In the genomic region with DNA sequence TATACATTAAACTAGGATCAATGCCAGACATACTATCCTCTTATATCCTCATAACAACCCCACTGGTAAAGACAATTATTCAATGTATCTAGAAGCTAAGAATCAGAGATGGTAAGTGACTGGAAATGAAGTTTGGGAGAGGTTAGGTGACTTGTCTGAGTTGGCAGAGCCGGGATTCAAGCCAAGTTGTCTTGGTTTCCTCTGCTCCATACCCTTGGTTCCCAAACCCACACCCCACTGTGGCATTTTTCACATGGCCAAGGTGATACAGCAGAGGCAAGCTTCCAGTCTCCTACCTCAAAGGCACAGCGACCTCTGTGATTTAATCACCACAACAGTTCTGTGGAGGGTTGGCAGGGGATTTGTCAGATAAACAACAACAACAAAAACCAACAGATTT, we compare ENCODE assay signal across 27 cellular contexts. TPM values are rescaled to one million over a fixed set of nuclear protein-coding genes. Genes with fewer than 3 reads are reported as not detected.
DNase-seq lines count a peak whose midpoint lies in the region; ATAC-seq and TF ChIP-seq lines count a peak whose summit lies in the region.
"Had no signal": no experiment of that assay in that cellular context is flagged by ENCODE, and none has a peak within 500 bp of the region (broad histone marks: within the 10 kb centered on the region; RNA-seq: fewer than 3 reads in every experiment).

No MANE protein-coding gene starts in this region.

- no peak overlapping the region for H3K4me2 ChIP-seq in smooth muscle cell
- H3K4me2 ChIP-seq: SK-N-SH had no signal

- no peaks in the 10 kb centered on the region for H3K9me3 ChIP-seq in smooth muscle cell (replicated peaks; ENCODE audit: low read depth)
- H3K9me3 ChIP-seq: gastroesophageal sphincter, left ventricle myocardium inferior, mucosa of descending colon, neutrophil, SK-N-SH, thyroid gland had no signal

- no peaks in the 10 kb centered on the region for H3K79me2 ChIP-seq in smooth muscle cell (ENCODE audit: low read depth)

- DNase-seq in activated T-cell treated with anti-CD3 and anti-CD28 coated beads, Interleukin-2, amount 50 U/mL, for 72 hours, result no peak
- DNase-seq in activated T-cell treated with anti-CD3 and anti-CD28 coated beads for 4 hours (no peak), HL-60 (ENCODE audit: low read depth in 1 of 2, low spot score in 1 of 2) (no peak), smooth muscle cell (lab: John Stamatoyannopoulos, UW; ENCODE audit: unreplicated experiment) (no peak), type B pancreatic cell (ENCODE audit: extremely low spot score, unreplicated experiment) (no peak), inferior parietal cortex (ENCODE audit: extremely low spot score) (no peak)
- no peak for DNase-seq in activated naive CD8-positive, alpha-beta T cell treated with anti-CD3 and anti-CD28 coated beads, Interleukin-2, amount 50 U/mL, for 24 hours
- DNase-seq: activated CD4-positive, CD25-positive, alpha-beta regulatory T cell treated with anti-CD3 and anti-CD28 coated beads, Interleukin-2, amount 50 U/mL, for 72 hours; CD4-positive, alpha-beta memory T cell; cortex of kidney; DMS79; H7; KBM-7; left ventricle myocardium inferior; mucosa of descending colon; NCI-H1092; NCI-H526 treated with DMSO at 0.1 percent for 48 hours; SK-N-SH; stimulated activated CD4-positive, alpha-beta T cell treated with anti-CD3 and anti-CD28 coated beads, Interleukin-12 subunit alpha, Interleukin-12 subunit beta, amount 100 ng/mL, for 4 hours; T1000; thyroid gland had no signal

- no peaks in the 10 kb centered on the region for H4K20me1 ChIP-seq in smooth muscle cell (ENCODE audit: low read depth)

- H3K27ac Mint-ChIP-seq in activated T-cell treated with anti-CD3 and anti-CD28 coated beads, Interleukin-2, amount 50 U/mL, for 72 hours, result peak overlapping the region; percentile 52
- peak overlapping the region; percentile 64 for H3K27ac Mint-ChIP-seq in activated naive CD8-positive, alpha-beta T cell treated with anti-CD3 and anti-CD28 coated beads, Interleukin-2, amount 50 U/mL, for 24 hours
- H3K27ac Mint-ChIP-seq in type B pancreatic cell, result no peak overlapping the region
- H3K27ac Mint-ChIP-seq: activated naive CD4-positive, alpha-beta T cell treated with anti-CD3 and anti-CD28 coated beads for 36 hours; CD4-positive, alpha-beta memory T cell had no signal

- 91% methylated on average over 2 of the region's 2 CpGs for WGBS in smooth muscle cell (ENCODE audit: low lambda C conversion rate)

- peaks cover 48% of the 10 kb centered on the region for H3K4me1 Mint-ChIP-seq in activated T-cell treated with anti-CD3 and anti-CD28 coated beads, Interleukin-2, amount 50 U/mL, for 72 hours (ENCODE audit: low read depth)
- peaks cover 44% of the 10 kb centered on the region for H3K4me1 Mint-ChIP-seq in activated naive CD8-positive, alpha-beta T cell treated with anti-CD3 and anti-CD28 coated beads, Interleukin-2, amount 50 U/mL, for 24 hours
- H3K4me1 Mint-ChIP-seq in type B pancreatic cell (ENCODE audit: unreplicated experiment), result no peaks in the 10 kb centered on the region
- H3K4me1 Mint-ChIP-seq: CD4-positive, alpha-beta memory T cell had no signal

- no peak overlapping the region for H3K9ac ChIP-seq in smooth muscle cell (ENCODE audit: low read depth)
- H3K9ac ChIP-seq: SK-N-SH had no signal

- ATAC-seq in activated T-cell treated with anti-CD3 and anti-CD28 coated beads, Interleukin-2, amount 50 U/mL, for 72 hours (replicated peaks in 1 of 2), result peak in 1 of 2 donors; percentile 28
- ATAC-seq in activated naive CD8-positive, alpha-beta T cell treated with anti-CD3 and anti-CD28 coated beads, Interleukin-2, amount 50 U/mL, for 24 hours, result no peak
- ATAC-seq in HG02938 (IDR thresholded peaks at IDR 0.05; ENCODE audit: unreplicated experiment), result no peak
- ATAC-seq: gastroesophageal sphincter, mucosa of descending colon had no signal

- H3K4me1 ChIP-seq in smooth muscle cell (ENCODE audit: low read depth), result no peaks in the 10 kb centered on the region
- H3K4me1 ChIP-seq: gastroesophageal sphincter, thyroid gland had no signal

- H3K27me3 Mint-ChIP-seq in activated T-cell treated with anti-CD3 and anti-CD28 coated beads, Interleukin-2, amount 50 U/mL, for 72 hours (ENCODE audit: low read depth), result peaks cover 71% of the 10 kb centered on the region
- peaks cover 22% of the 10 kb centered on the region for H3K27me3 Mint-ChIP-seq in activated naive CD8-positive, alpha-beta T cell treated with anti-CD3 and anti-CD28 coated beads, Interleukin-2, amount 50 U/mL, for 24 hours
- H3K27me3 Mint-ChIP-seq in type B pancreatic cell, result peaks cover 26% of the 10 kb centered on the region

- peak overlapping the region; percentile 35 to 67 for H3K4me3 Mint-ChIP-seq in activated T-cell treated with anti-CD3 and anti-CD28 coated beads, Interleukin-2, amount 50 U/mL, for 72 hours
- no peak overlapping the region for H3K4me3 Mint-ChIP-seq in activated naive CD8-positive, alpha-beta T cell treated with anti-CD3 and anti-CD28 coated beads, Interleukin-2, amount 50 U/mL, for 24 hours
- H3K4me3 Mint-ChIP-seq in type B pancreatic cell, result no peak overlapping the region
- H3K4me3 Mint-ChIP-seq: activated naive CD4-positive, alpha-beta T cell treated with anti-CD3 and anti-CD28 coated beads for 36 hours; CD4-positive, alpha-beta memory T cell had no signal

- H3K27me3 ChIP-seq in HL-60 (ENCODE audit: insufficient read depth, poor library complexity, severe bottlenecking) (no peaks in the 10 kb centered on the region), smooth muscle cell (ENCODE audit: low read depth) (no peaks in the 10 kb centered on the region)
- H3K27me3 ChIP-seq: brain microvascular endothelial cell, gastroesophageal sphincter, neutrophil, thyroid gland had no signal

- H3K9me3 Mint-ChIP-seq in activated T-cell treated with anti-CD3 and anti-CD28 coated beads, Interleukin-2, amount 50 U/mL, for 72 hours, result no peaks in the 10 kb centered on the region
- no peaks in the 10 kb centered on the region for H3K9me3 Mint-ChIP-seq in activated naive CD8-positive, alpha-beta T cell treated with anti-CD3 and anti-CD28 coated beads, Interleukin-2, amount 50 U/mL, for 24 hours
- H3K9me3 Mint-ChIP-seq in type B pancreatic cell, result no peaks in the 10 kb centered on the region
- H3K9me3 Mint-ChIP-seq: activated naive CD4-positive, alpha-beta T cell treated with anti-CD3 and anti-CD28 coated beads for 36 hours; CD4-positive, alpha-beta memory T cell had no signal

- no peaks in the 10 kb centered on the region for H3K36me3 ChIP-seq in smooth muscle cell (ENCODE audit: low read depth)
- H3K36me3 ChIP-seq: brain microvascular endothelial cell, gastroesophageal sphincter, left ventricle myocardium inferior, neutrophil, thyroid gland had no signal

- no peak overlapping the region for H3K4me3 ChIP-seq in HL-60 (replicated peaks; ENCODE audit: insufficient read depth, low read length)
- H3K4me3 ChIP-seq in smooth muscle cell, result no peak overlapping the region
- H3K4me3 ChIP-seq: gastroesophageal sphincter, left ventricle myocardium inferior, mucosa of descending colon, thyroid gland had no signal

- H3K27ac ChIP-seq in HL-60 (replicated peaks), result peak overlapping the region; percentile 78; the same call in 1 of the 2 replicates
- H3K27ac ChIP-seq in smooth muscle cell (ENCODE audit: low read depth), result peak overlapping the region; percentile 25
- H3K27ac ChIP-seq: gastroesophageal sphincter, left ventricle myocardium inferior, thyroid gland had no signal

- H2AFZ ChIP-seq in smooth muscle cell (ENCODE audit: low read depth), result no peak overlapping the region

- H3K36me3 Mint-ChIP-seq in activated T-cell treated with anti-CD3 and anti-CD28 coated beads, Interleukin-2, amount 50 U/mL, for 72 hours (ENCODE audit: insufficient read depth in 2 of 2), result no peaks in the 10 kb centered on the region
- no peaks in the 10 kb centered on the region for H3K36me3 Mint-ChIP-seq in activated naive CD8-positive, alpha-beta T cell treated with anti-CD3 and anti-CD28 coated beads, Interleukin-2, amount 50 U/mL, for 24 hours (ENCODE audit: low read depth)
- no peaks in the 10 kb centered on the region for H3K36me3 Mint-ChIP-seq in type B pancreatic cell
- H3K36me3 Mint-ChIP-seq: CD4-positive, alpha-beta memory T cell had no signal

- no peaks in the 10 kb centered on the region for H3F3A ChIP-seq in smooth muscle cell (ENCODE audit: low read depth)

- no peak for TF ChIP-seq CTCF in HL-60 (IDR thresholded peaks at IDR 0.05; ENCODE audit: insufficient read depth, low read length)
- no peak for TF ChIP-seq CTCF in smooth muscle cell (IDR thresholded peaks at IDR 0.05; ENCODE audit: borderline replicate concordance, insufficient read depth, poor library complexity, severe bottlenecking)
- no peak for TF ChIP-seq CTCF in type B pancreatic cell (conservative IDR thresholded peaks at IDR 0.05)

RNA-seq across cellular contexts. Expression of gene ADRB2, which starts 34.7 kb away (rescaled TPM):
- 1 to 10 TPM in 1 of 2 donors, under 1 TPM in 1; 0.60 to 1.8 TPM for total RNA-seq in activated T-cell treated with anti-CD3 and anti-CD28 coated beads, Interleukin-2, amount 50 U/mL, for 72 hours
- 1.9 TPM in 2 replicates for total RNA-seq in smooth muscle cell
- 1.7 and 1.9 TPM in 2 replicates for polyA plus RNA-seq in smooth muscle cell
- 0.81 and 1.3 TPM in 2 replicates for total RNA-seq in type B pancreatic cell (ENCODE audit: low replicate concordance)
- total RNA-seq: A673 had no signal

Comparison
In these comparisons a context has a peak if more than half of its experiments do, and no peak if none do; other contexts are left out.
1. H3K4me3 Mint-ChIP-seq: peak in activated T-cell treated with anti-CD3 and anti-CD28 coated beads, Interleukin-2, amount 50 U/mL, for 72 hours (2 of 2); none in activated naive CD8-positive, alpha-beta T cell treated with anti-CD3 and anti-CD28 coated beads, Interleukin-2, amount 50 U/mL, for 24 hours (single experiment) and type B pancreatic cell (single experiment).